In genomic region chr18:3297025-3297984, GRCh38 we compare ENCODE assay signal across 1 cellular context.
A peak's percentile ranks its signal among the peaks of the same experiment; 100 is the strongest.
TF ChIP-seq lines count a peak whose summit lies in the region.

No MANE protein-coding gene starts in this region.

TF ChIP-seq in K562, 482 proteins besides CTCF, POLR2A, EP300 and RAD21 (continued from another document and continues in another):
- TF ChIP-seq ZBTB12 (CRISPR knock-in tag; IDR thresholded peaks at IDR 0.05) (no peak), NCOA1 (IDR thresholded peaks at IDR 0.05; ENCODE audit: low read depth) (no peak), CBX1 (IDR thresholded peaks at IDR 0.05; ENCODE audit: low read depth) (peak; percentile 83; the same call in 1 of the 2 replicates), GABPA (tag; conservative IDR thresholded peaks at IDR 0.05; ENCODE audit: low read depth) (no peak), MXI1 (IDR thresholded peaks at IDR 0.05; ENCODE audit: low read depth, low read length) (peak; percentile 53; the same call in 1 of the 2 replicates), ELK3 (CRISPR knock-in tag; IDR thresholded peaks at IDR 0.05) (no peak), LCOR (CRISPR knock-in tag; IDR thresholded peaks at IDR 0.05) (peak; percentile 97), RBFOX2 (IDR thresholded peaks at IDR 0.05; ENCODE audit: low read depth, low read length) (peak; percentile 76), UBTF (IDR thresholded peaks at IDR 0.05; ENCODE audit: borderline replicate concordance in 1 of 2, low read depth in 2 of 2, low read length in 2 of 2) (no peak), ZNF347 (CRISPR knock-in tag; IDR thresholded peaks at IDR 0.05; ENCODE audit: low read depth) (no peak), CHD4 (IDR thresholded peaks at IDR 0.05; ENCODE audit: insufficient read depth, insufficient replicate concordance, low read depth, low read length, poor library complexity, severe bottlenecking) (no peak), NELFE (IDR thresholded peaks at IDR 0.05; ENCODE audit: insufficient read depth, insufficient read length) (no peak), NFIC (IDR thresholded peaks at IDR 0.05) (peak; percentile 86), VEZF1 (CRISPR knock-in tag; IDR thresholded peaks at IDR 0.05) (peak; percentile 45; the same call in 1 of the 2 replicates), ZNF224 (CRISPR knock-in tag; IDR thresholded peaks at IDR 0.05) (no peak), SMARCB1 (IDR thresholded peaks at IDR 0.05; ENCODE audit: insufficient read length, low read depth) (no peak), ZBTB1 (CRISPR knock-in tag; IDR thresholded peaks at IDR 0.05; ENCODE audit: borderline replicate concordance, low read depth) (no peak; the same call in 1 of the 2 replicates), ZNF79 (CRISPR knock-in tag; IDR thresholded peaks at IDR 0.05; ENCODE audit: low read depth) (no peak), MYBL2 (IDR thresholded peaks at IDR 0.05; ENCODE audit: low read depth) (0 out of 2 replicates have a peak, but pooled peaks have one; percentile 22), MYBL2 (CRISPR knock-in tag; IDR thresholded peaks at IDR 0.05; ENCODE audit: borderline replicate concordance) (no peak), ZC3H8 (IDR thresholded peaks at IDR 0.05) (no peak), NR2C2 (CRISPR knock-in tag; IDR thresholded peaks at IDR 0.05) (peak; percentile 64; the same call in 1 of the 2 replicates), NR2C2 (tag; IDR thresholded peaks at IDR 0.05) (peak; percentile 79), TBL1XR1 (IDR thresholded peaks at IDR 0.05; ENCODE audit: low read length in 2 of 2) (peak in 1 of 2 experiments; percentile 37; a peak in 1 of 4 replicates), ZNF212 (CRISPR knock-in tag; IDR thresholded peaks at IDR 0.05) (no peak), SIX5 (IDR thresholded peaks at IDR 0.05; ENCODE audit: borderline replicate concordance in 1 of 2, insufficient read depth in 1 of 2, low read depth in 1 of 2, low read length in 2 of 2) (no peak), SIN3B (IDR thresholded peaks at IDR 0.05; ENCODE audit: low read depth) (peak; percentile 23; the same call in 1 of the 2 replicates), LARP7 (IDR thresholded peaks at IDR 0.05) (no peak), SRSF1 (IDR thresholded peaks at IDR 0.05; ENCODE audit: low read depth, low read length) (no peak), FOXA3 (CRISPR knock-in tag; conservative IDR thresholded peaks at IDR 0.05 in 1 of 2, IDR thresholded peaks at IDR 0.05 in 1 of 2) (peak in 1 of 2 experiments; percentile 82; a peak in 1 of 4 replicates), ZNF311 (CRISPR knock-in tag; IDR thresholded peaks at IDR 0.05) (no peak), NRF1 (conservative IDR thresholded peaks at IDR 0.05 in 1 of 2, IDR thresholded peaks at IDR 0.05 in 1 of 2) (no peak; a peak in 1 of 4 replicates), SIRT6 (IDR thresholded peaks at IDR 0.05; ENCODE audit: low read depth, low read length) (no peak), PHTF2 (CRISPR knock-in tag; IDR thresholded peaks at IDR 0.05) (no peak), PHB2 (IDR thresholded peaks at IDR 0.05; ENCODE audit: low read depth) (no peak), SPI1 (IDR thresholded peaks at IDR 0.05; ENCODE audit: borderline replicate concordance, low read depth, low read length) (no peak), SMARCE1 (IDR thresholded peaks at IDR 0.05) (no peak), KLF13 (tag; IDR thresholded peaks at IDR 0.05; ENCODE audit: borderline replicate concordance, low read depth) (no peak), HIVEP1 (CRISPR knock-in tag; IDR thresholded peaks at IDR 0.05) (no peak), TEAD1 (CRISPR knock-in tag; IDR thresholded peaks at IDR 0.05) (0 out of 4 replicates have a peak, but pooled peaks of 1 of the 2 experiments have one; percentile 53), ZNF444 (CRISPR knock-in tag; IDR thresholded peaks at IDR 0.05) (no peak), HSF4 (CRISPR knock-in tag; IDR thresholded peaks at IDR 0.05; ENCODE audit: borderline replicate concordance) (no peak), KDM1A (IDR thresholded peaks at IDR 0.05) (peak in 1 of 2 experiments; percentile 20; a peak in 1 of 4 replicates), MAFG (tag; conservative IDR thresholded peaks at IDR 0.05) (peak; percentile 53)
- TF ChIP-seq, protein P1, sequence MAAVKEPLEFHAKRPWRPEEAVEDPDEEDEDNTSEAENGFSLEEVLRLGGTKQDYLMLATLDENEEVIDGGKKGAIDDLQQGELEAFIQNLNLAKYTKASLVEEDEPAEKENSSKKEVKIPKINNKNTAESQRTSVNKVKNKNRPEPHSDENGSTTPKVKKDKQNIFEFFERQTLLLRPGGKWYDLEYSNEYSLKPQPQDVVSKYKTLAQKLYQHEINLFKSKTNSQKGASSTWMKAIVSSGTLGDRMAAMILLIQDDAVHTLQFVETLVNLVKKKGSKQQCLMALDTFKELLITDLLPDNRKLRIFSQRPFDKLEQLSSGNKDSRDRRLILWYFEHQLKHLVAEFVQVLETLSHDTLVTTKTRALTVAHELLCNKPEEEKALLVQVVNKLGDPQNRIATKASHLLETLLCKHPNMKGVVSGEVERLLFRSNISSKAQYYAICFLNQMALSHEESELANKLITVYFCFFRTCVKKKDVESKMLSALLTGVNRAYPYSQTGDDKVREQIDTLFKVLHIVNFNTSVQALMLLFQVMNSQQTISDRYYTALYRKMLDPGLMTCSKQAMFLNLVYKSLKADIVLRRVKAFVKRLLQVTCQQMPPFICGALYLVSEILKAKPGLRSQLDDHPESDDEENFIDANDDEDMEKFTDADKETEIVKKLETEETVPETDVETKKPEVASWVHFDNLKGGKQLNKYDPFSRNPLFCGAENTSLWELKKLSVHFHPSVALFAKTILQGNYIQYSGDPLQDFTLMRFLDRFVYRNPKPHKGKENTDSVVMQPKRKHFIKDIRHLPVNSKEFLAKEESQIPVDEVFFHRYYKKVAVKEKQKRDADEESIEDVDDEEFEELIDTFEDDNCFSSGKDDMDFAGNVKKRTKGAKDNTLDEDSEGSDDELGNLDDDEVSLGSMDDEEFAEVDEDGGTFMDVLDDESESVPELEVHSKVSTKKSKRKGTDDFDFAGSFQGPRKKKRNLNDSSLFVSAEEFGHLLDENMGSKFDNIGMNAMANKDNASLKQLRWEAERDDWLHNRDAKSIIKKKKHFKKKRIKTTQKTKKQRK (IDR thresholded peaks at IDR 0.05; ENCODE audit: borderline replicate concordance, low read depth, low read length) = no peak
- TF ChIP-seq, protein P2, sequence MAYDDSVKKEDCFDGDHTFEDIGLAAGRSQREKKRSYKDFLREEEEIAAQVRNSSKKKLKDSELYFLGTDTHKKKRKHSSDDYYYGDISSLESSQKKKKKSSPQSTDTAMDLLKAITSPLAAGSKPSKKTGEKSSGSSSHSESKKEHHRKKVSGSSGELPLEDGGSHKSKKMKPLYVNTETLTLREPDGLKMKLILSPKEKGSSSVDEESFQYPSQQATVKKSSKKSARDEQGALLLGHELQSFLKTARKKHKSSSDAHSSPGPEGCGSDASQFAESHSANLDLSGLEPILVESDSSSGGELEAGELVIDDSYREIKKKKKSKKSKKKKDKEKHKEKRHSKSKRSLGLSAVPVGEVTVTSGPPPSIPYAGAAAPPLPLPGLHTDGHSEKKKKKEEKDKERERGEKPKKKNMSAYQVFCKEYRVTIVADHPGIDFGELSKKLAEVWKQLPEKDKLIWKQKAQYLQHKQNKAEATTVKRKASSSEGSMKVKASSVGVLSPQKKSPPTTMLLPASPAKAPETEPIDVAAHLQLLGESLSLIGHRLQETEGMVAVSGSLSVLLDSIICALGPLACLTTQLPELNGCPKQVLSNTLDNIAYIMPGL (CRISPR knock-in tag; IDR thresholded peaks at IDR 0.05) = no peak
- TF ChIP-seq, protein P3, sequence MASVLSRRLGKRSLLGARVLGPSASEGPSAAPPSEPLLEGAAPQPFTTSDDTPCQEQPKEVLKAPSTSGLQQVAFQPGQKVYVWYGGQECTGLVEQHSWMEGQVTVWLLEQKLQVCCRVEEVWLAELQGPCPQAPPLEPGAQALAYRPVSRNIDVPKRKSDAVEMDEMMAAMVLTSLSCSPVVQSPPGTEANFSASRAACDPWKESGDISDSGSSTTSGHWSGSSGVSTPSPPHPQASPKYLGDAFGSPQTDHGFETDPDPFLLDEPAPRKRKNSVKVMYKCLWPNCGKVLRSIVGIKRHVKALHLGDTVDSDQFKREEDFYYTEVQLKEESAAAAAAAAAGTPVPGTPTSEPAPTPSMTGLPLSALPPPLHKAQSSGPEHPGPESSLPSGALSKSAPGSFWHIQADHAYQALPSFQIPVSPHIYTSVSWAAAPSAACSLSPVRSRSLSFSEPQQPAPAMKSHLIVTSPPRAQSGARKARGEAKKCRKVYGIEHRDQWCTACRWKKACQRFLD (CRISPR knock-in tag; IDR thresholded peaks at IDR 0.05) = no peak
- TF ChIP-seq, protein P4, sequence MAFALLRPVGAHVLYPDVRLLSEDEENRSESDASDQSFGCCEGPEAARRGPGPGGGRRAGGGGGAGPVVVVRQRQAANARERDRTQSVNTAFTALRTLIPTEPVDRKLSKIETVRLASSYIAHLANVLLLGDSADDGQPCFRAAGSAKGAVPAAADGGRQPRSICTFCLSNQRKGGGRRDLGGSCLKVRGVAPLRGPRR (CRISPR knock-in tag; IDR thresholded peaks at IDR 0.05) = no peak
- TF ChIP-seq, protein P5, sequence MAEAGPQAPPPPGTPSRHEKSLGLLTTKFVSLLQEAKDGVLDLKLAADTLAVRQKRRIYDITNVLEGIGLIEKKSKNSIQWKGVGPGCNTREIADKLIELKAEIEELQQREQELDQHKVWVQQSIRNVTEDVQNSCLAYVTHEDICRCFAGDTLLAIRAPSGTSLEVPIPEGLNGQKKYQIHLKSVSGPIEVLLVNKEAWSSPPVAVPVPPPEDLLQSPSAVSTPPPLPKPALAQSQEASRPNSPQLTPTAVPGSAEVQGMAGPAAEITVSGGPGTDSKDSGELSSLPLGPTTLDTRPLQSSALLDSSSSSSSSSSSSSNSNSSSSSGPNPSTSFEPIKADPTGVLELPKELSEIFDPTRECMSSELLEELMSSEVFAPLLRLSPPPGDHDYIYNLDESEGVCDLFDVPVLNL (CRISPR knock-in tag; IDR thresholded peaks at IDR 0.05; ENCODE audit: low read depth) = 0 out of 2 replicates have a peak, but pooled peaks have one; percentile 43
- TF ChIP-seq, protein P6, sequence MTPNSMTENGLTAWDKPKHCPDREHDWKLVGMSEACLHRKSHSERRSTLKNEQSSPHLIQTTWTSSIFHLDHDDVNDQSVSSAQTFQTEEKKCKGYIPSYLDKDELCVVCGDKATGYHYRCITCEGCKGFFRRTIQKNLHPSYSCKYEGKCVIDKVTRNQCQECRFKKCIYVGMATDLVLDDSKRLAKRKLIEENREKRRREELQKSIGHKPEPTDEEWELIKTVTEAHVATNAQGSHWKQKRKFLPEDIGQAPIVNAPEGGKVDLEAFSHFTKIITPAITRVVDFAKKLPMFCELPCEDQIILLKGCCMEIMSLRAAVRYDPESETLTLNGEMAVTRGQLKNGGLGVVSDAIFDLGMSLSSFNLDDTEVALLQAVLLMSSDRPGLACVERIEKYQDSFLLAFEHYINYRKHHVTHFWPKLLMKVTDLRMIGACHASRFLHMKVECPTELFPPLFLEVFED (CRISPR knock-in tag; conservative IDR thresholded peaks at IDR 0.05) = no peak
